In genomic region chr2:202032841-202033316, GRCh38 we compare ENCODE assay signal across 8 cellular contexts. TPM values are rescaled to one million over a fixed set of nuclear protein-coding genes. Genes with fewer than 3 reads are reported as not detected.
DNase-seq lines count a peak whose midpoint lies in the region; ATAC-seq and TF ChIP-seq lines count a peak whose summit lies in the region.

No MANE protein-coding gene starts in this region.

- H3K4me3 ChIP-seq in HEK293 (ENCODE audit: low read depth, low read length), result peak overlapping the region; percentile 54
- H3K4me3 ChIP-seq in fibroblast of lung (replicated peaks in 1 of 4; ENCODE audit: control extremely low read depth in 1 of 4, insufficient read depth in 1 of 4, low read depth in 3 of 4, low read length in 4 of 4), result peak overlapping the region; percentile 69 to 85 (median 76)

- peak; percentile 25 to 34 for ATAC-seq in naive thymus-derived CD8-positive, alpha-beta T cell

- H3K27ac Mint-ChIP-seq in activated T-cell treated with anti-CD3 and anti-CD28 coated beads, Interleukin-2, amount 50 U/mL, for 24 hours, result peak overlapping the region; percentile 64
- peak overlapping the region in 8 of 10 donors; percentile 12 to 79 (median 49) for H3K27ac Mint-ChIP-seq in naive thymus-derived CD8-positive, alpha-beta T cell

- peak overlapping the region; percentile 74 for H3K9ac ChIP-seq in fibroblast of lung (ENCODE audit: insufficient read depth, low read length)

- no peaks in the 10 kb centered on the region for H3K36me3 Mint-ChIP-seq in activated T-cell treated with anti-CD3 and anti-CD28 coated beads, Interleukin-2, amount 50 U/mL, for 24 hours (ENCODE audit: low read depth)
- H3K36me3 Mint-ChIP-seq in naive thymus-derived CD8-positive, alpha-beta T cell, result no peaks in the 10 kb centered on the region

- peak overlapping the region; percentile 65 for H2AFZ ChIP-seq in fibroblast of lung (ENCODE audit: low read length)

- DNase-seq in DMS114 treated with DMSO at 0.1 percent for 48 hours (lab: John Stamatoyannopoulos, UW; ENCODE audit: unreplicated experiment) (peak; percentile 15), NCI-H2171 treated with DMSO at 0.1 percent for 48 hours (lab: John Stamatoyannopoulos, UW) (peak; percentile 82), fibroblast of lung (ENCODE audit: low read depth in 2 of 2) (peak; percentile 60 to 62), ureter (ENCODE audit: low spot score) (peak; percentile 72), superior temporal gyrus (ENCODE audit: extremely low spot score) (no peak)
- no peak for DNase-seq in activated T-cell treated with anti-CD3 and anti-CD28 coated beads, Interleukin-2, amount 50 U/mL, for 24 hours
- peak in 5 of 10 donors; percentile 10 to 44 (median 30) for DNase-seq in naive thymus-derived CD8-positive, alpha-beta T cell

- POLR2A ChIA-PET in HEK293 (lab: Yijun Ruan, JAX), result no interaction called here
- POLR2A ChIA-PET in naive thymus-derived CD8-positive, alpha-beta T cell (lab: Charles Lee), result no interaction called here

- peak overlapping the region; percentile 79 for H3K4me3 Mint-ChIP-seq in activated T-cell treated with anti-CD3 and anti-CD28 coated beads, Interleukin-2, amount 50 U/mL, for 24 hours
- H3K4me3 Mint-ChIP-seq in naive thymus-derived CD8-positive, alpha-beta T cell, result peak overlapping the region in 9 of 10 donors; percentile 84 to 99 (median 92)

- peak overlapping the region; percentile 94 for H3K27ac ChIP-seq in HEK293 (ENCODE audit: extremely low read depth, low read depth, low read length)
- H3K27ac ChIP-seq in fibroblast of lung (ENCODE audit: insufficient read depth, low read length), result peak overlapping the region; percentile 88

- H3K4me2 ChIP-seq in fibroblast of lung (ENCODE audit: extremely low read depth, insufficient read depth, low read length), result peak overlapping the region; percentile 88

- no peaks in the 10 kb centered on the region for H3K9me3 ChIP-seq in HEK293 (ENCODE audit: control insufficient read depth, insufficient read depth, low read depth, low read length)
- H3K9me3 ChIP-seq in fibroblast of lung (ENCODE audit: control insufficient read depth, insufficient read depth, low read depth, low read length), result no peaks in the 10 kb centered on the region

- CTCF ChIA-PET in HEK293 (lab: Yijun Ruan, JAX), result no interaction called here

- H3K4me1 ChIP-seq in HEK293 (ENCODE audit: control insufficient read depth, insufficient read depth, low read length) (peaks cover 5% of the 10 kb centered on the region; the same call in 1 of the 2 replicates), fibroblast of lung (ENCODE audit: control insufficient read depth, extremely low read depth, insufficient read depth, low read length) (peaks cover 3% of the 10 kb centered on the region)

- H3K36me3 ChIP-seq in HEK293 (ENCODE audit: control insufficient read depth in 2 of 2, insufficient read depth in 1 of 2, low read length in 2 of 2) (peaks cover 0 to 10% of the 10 kb centered on the region in 2 experiments; a peak in 1 of 3 replicates), fibroblast of lung (ENCODE audit: control insufficient read depth, insufficient read depth, low read length) (peaks cover 8% of the 10 kb centered on the region)

- H3K79me2 ChIP-seq in fibroblast of lung (ENCODE audit: control insufficient read depth, insufficient read depth, low read length), result peaks cover 36% of the 10 kb centered on the region

- H3K27me3 ChIP-seq in fibroblast of lung (ENCODE audit: control insufficient read depth, insufficient read depth, low read length), result no peaks in the 10 kb centered on the region

- peaks cover 20% of the 10 kb centered on the region for H3K27me3 Mint-ChIP-seq in activated T-cell treated with anti-CD3 and anti-CD28 coated beads, Interleukin-2, amount 50 U/mL, for 24 hours
- peaks cover 4 to 11% (median 9%) of the 10 kb centered on the region in 5 donors for H3K27me3 Mint-ChIP-seq in naive thymus-derived CD8-positive, alpha-beta T cell

- H4K20me1 ChIP-seq in fibroblast of lung (ENCODE audit: control insufficient read depth, extremely low read depth, insufficient read depth, low read length), result no peaks in the 10 kb centered on the region

- H3K9me3 Mint-ChIP-seq in activated T-cell treated with anti-CD3 and anti-CD28 coated beads, Interleukin-2, amount 50 U/mL, for 24 hours, result no peaks in the 10 kb centered on the region
- no peaks in the 10 kb centered on the region for H3K9me3 Mint-ChIP-seq in naive thymus-derived CD8-positive, alpha-beta T cell

- peaks cover 15% of the 10 kb centered on the region for H3K4me1 Mint-ChIP-seq in activated T-cell treated with anti-CD3 and anti-CD28 coated beads, Interleukin-2, amount 50 U/mL, for 24 hours (ENCODE audit: low read depth)
- H3K4me1 Mint-ChIP-seq in naive thymus-derived CD8-positive, alpha-beta T cell, result peaks cover 9 to 16% (median 12%) of the 10 kb centered on the region in 4 donors

- TF ChIP-seq CTCF in HEK293 (tag by site-specific recombination; IDR thresholded peaks at IDR 0.05) (no peak), fibroblast of lung (conservative IDR thresholded peaks at IDR 0.05 in 1 of 2, IDR thresholded peaks at IDR 0.05 in 1 of 2; ENCODE audit: low read depth in 1 of 2, low read length in 2 of 2) (no peak)

TF ChIP-seq in HEK293, 187 proteins besides CTCF, POLR2A, EP300 and RAD21 (continues in another document):
- TF ChIP-seq MZF1 (tag by site-specific recombination; IDR thresholded peaks at IDR 0.05; ENCODE audit: borderline replicate concordance) (no peak), ZNF843 (tag by site-specific recombination; IDR thresholded peaks at IDR 0.05) (no peak), ZNF133 (tag by site-specific recombination; IDR thresholded peaks at IDR 0.05) (no peak), ZNF423 (tag by site-specific recombination; IDR thresholded peaks at IDR 0.05) (no peak), ZBTB8A (tag by site-specific recombination; IDR thresholded peaks at IDR 0.05) (peak; percentile 98), ZNF24 (tag by site-specific recombination; IDR thresholded peaks at IDR 0.05) (no peak), KLF10 (tag by site-specific recombination; IDR thresholded peaks at IDR 0.05) (no peak), ZNF341 (tag by site-specific recombination; IDR thresholded peaks at IDR 0.05; ENCODE audit: low read depth) (peak; percentile 98), ZNF214 (tag by site-specific recombination; IDR thresholded peaks at IDR 0.05; ENCODE audit: borderline replicate concordance) (no peak), ZNF623 (tag by site-specific recombination; IDR thresholded peaks at IDR 0.05) (peak; percentile 5; the same call in 1 of the 2 replicates), ZNF530 (tag by site-specific recombination; IDR thresholded peaks at IDR 0.05; ENCODE audit: low read depth) (no peak), ZBTB49 (tag by site-specific recombination; IDR thresholded peaks at IDR 0.05; ENCODE audit: low read depth) (no peak)
- TF ChIP-seq, protein P1, sequence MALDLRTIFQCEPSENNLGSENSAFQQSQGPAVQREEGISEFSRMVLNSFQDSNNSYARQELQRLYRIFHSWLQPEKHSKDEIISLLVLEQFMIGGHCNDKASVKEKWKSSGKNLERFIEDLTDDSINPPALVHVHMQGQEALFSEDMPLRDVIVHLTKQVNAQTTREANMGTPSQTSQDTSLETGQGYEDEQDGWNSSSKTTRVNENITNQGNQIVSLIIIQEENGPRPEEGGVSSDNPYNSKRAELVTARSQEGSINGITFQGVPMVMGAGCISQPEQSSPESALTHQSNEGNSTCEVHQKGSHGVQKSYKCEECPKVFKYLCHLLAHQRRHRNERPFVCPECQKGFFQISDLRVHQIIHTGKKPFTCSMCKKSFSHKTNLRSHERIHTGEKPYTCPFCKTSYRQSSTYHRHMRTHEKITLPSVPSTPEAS (tag by site-specific recombination; IDR thresholded peaks at IDR 0.05), result no peak

RNA-seq across cellular contexts. Expression of gene FZD7, which starts 0.8 kb away (rescaled TPM):
- total RNA-seq in fibroblast of lung (24.7 and 39.1 TPM in 2 replicates), ureter (24.2 TPM)
- polyA plus RNA-seq in fibroblast of lung, result 28.1 and 44.4 TPM in 2 replicates
- polyA plus RNA-seq in fibroblast of lung (2012), result 36.8 and 55.7 TPM in 2 replicates
- polyA minus RNA-seq in fibroblast of lung (ENCODE audit: low replicate concordance), result 23.9 and 48.2 TPM in 2 replicates
- 1 to 10 TPM in 1 of 2 experiments, under 1 TPM in 1; 0.94 to 1.2 TPM for total RNA-seq in naive thymus-derived CD8-positive, alpha-beta T cell
- under 1 TPM in 1 of 3 donors, not detected in 2; 0.07 TPM for polyA plus RNA-seq in naive thymus-derived CD8-positive, alpha-beta T cell

RNA-seq across cellular contexts. Expression of gene KIAA2012, which starts 40.2 kb away (rescaled TPM):
- total RNA-seq in fibroblast of lung (under 0.01 TPM in 1 of 2 replicates, not detected in the other), ureter (not detected)
- polyA plus RNA-seq in fibroblast of lung, result 0.01 and 0.09 TPM in 2 replicates
- polyA plus RNA-seq in fibroblast of lung (2012), result 0.12 TPM in 1 of 2 replicates, not detected in the other
- not detected in 2 replicates for polyA minus RNA-seq in fibroblast of lung (ENCODE audit: low replicate concordance)
- total RNA-seq in naive thymus-derived CD8-positive, alpha-beta T cell, result not detected
- not detected for polyA plus RNA-seq in naive thymus-derived CD8-positive, alpha-beta T cell

Comparison
In these comparisons a context has a peak if more than half of its experiments do, and no peak if none do; other contexts are left out.
1. DNase-seq: peak in DMS114 treated with DMSO at 0.1 percent for 48 hours (single experiment), NCI-H2171 treated with DMSO at 0.1 percent for 48 hours (single experiment), fibroblast of lung (2 of 2) and ureter (single experiment); none in activated T-cell treated with anti-CD3 and anti-CD28 coated beads, Interleukin-2, amount 50 U/mL, for 24 hours (single experiment) and superior temporal gyrus (single experiment).
2. RNA of gene FZD7, which starts 0.8 kb away (total RNA-seq): 24.7 to 39.1 TPM in fibroblast of lung and 24.2 TPM in ureter (single experiment); 0.94 to 1.2 TPM in naive thymus-derived CD8-positive, alpha-beta T cell; every median in the first group is over 10 times any median in the second.